1 cellular context compared by ENCODE assay signal in genomic region chr9:129177443-129177790, GRCh38.
TF ChIP-seq lines count a peak whose summit lies in the region.

No MANE protein-coding gene starts in this region.

TF ChIP-seq in H1, 55 proteins besides CTCF, POLR2A, EP300 and RAD21 (continued from another document):
- TF ChIP-seq GTF2F1 (IDR thresholded peaks at IDR 0.05; ENCODE audit: borderline replicate concordance, low read depth, low read length), result no peak
- no peak for TF ChIP-seq NRF1 (IDR thresholded peaks at IDR 0.05; ENCODE audit: low read depth, low read length)
- TF ChIP-seq NANOG (IDR thresholded peaks at IDR 0.05; ENCODE audit: insufficient read depth, low read depth, low read length, poor library complexity, severe bottlenecking), result no peak
- TF ChIP-seq BCL11A (IDR thresholded peaks at IDR 0.05; ENCODE audit: low read depth in 2 of 2, low read length in 2 of 2), result no peak
- TF ChIP-seq EGR1 (IDR thresholded peaks at IDR 0.05; ENCODE audit: borderline replicate concordance, low read depth, low read length), result no peak
- no peak for TF ChIP-seq TCF12 (IDR thresholded peaks at IDR 0.05; ENCODE audit: low read depth, low read length)
- TF ChIP-seq MAFK (IDR thresholded peaks at IDR 0.05; ENCODE audit: low read depth, low read length), result no peak
- TF ChIP-seq SP1 (IDR thresholded peaks at IDR 0.05; ENCODE audit: low read depth, low read length), result no peak
- TF ChIP-seq ZNF274 (IDR thresholded peaks at IDR 0.05; ENCODE audit: borderline replicate concordance, extremely low read depth, low read length), result no peak
